8 cellular contexts compared by ENCODE assay signal in genomic region chrX:104922206-104922621, GRCh38.
DNase-seq lines count a peak whose midpoint lies in the region; ATAC-seq and TF ChIP-seq lines count a peak whose summit lies in the region.

No MANE protein-coding gene starts in this region.

- H3K4me3 ChIP-seq in body of pancreas, result no peak overlapping the region

- H3K27me3 ChIP-seq in body of pancreas, result no peaks in the 10 kb centered on the region

- no peak for TF ChIP-seq POLR2A in body of pancreas (IDR thresholded peaks at IDR 0.05)

- no peaks in the 10 kb centered on the region for H3K36me3 ChIP-seq in body of pancreas (replicated peaks in 1 of 2; ENCODE audit: insufficient read depth in 1 of 2, low read depth in 2 of 2)

- intact Hi-C loops in body of pancreas (cut with DNase I), result no loop called here

- H3K4me1 ChIP-seq in body of pancreas, result no peaks in the 10 kb centered on the region

- no peak overlapping the region for H3K27ac ChIP-seq in body of pancreas

- 12 to 78% methylated on average over 1 to 7 of the region's 7 CpGs for WGBS in body of pancreas, 2 donors

- in situ Hi-C loops in ACHN (cut with HindIII; ENCODE audit: low pct_ligation_motif_present, low pct_unique_long_range_greater_than_20kb, low sequenced_read_pairs), result no loop called here

- peak; percentile 98 for ATAC-seq in GM18511 (IDR thresholded peaks at IDR 0.05; ENCODE audit: unreplicated experiment)
- peak; percentile 98 for ATAC-seq in HG02943 (IDR thresholded peaks at IDR 0.05; ENCODE audit: low read depth, unreplicated experiment)
- ATAC-seq in body of pancreas, result peak; percentile 90

- TF ChIP-seq CTCF in body of pancreas (IDR thresholded peaks at IDR 0.05), result peak; percentile 80 to 99 (median 97)

- no peaks in the 10 kb centered on the region for H3K9me3 ChIP-seq in body of pancreas

- DNase-seq in ACHN (peak; percentile 61), NCI-H1694 (lab: John Stamatoyannopoulos, UW) (peak; percentile 48), T-helper 22 cell (ENCODE audit: low read depth) (peak; percentile 17), body of pancreas (peak; percentile 76 to 86 (median 80)), islet precursor cell (peak; percentile 86)
- DNase-seq in stimulated activated CD4-positive, alpha-beta T cell treated with anti-CD3 and anti-CD28 coated beads, Interleukin-2, amount 100 ng/mL, for 24 hours, result peak; percentile 51 to 59

Comparison
In these comparisons a context has a peak if more than half of its experiments do, and no peak if none do; other contexts are left out.
1. DNase-seq: peak in every context shown above with its lines; median percentile 86 in islet precursor cell; 80 in body of pancreas; 61 in ACHN; 55 in stimulated activated CD4-positive, alpha-beta T cell treated with anti-CD3 and anti-CD28 coated beads, Interleukin-2, amount 100 ng/mL, for 24 hours; 48 in NCI-H1694; 17 in T-helper 22 cell.